In the genomic region with DNA sequence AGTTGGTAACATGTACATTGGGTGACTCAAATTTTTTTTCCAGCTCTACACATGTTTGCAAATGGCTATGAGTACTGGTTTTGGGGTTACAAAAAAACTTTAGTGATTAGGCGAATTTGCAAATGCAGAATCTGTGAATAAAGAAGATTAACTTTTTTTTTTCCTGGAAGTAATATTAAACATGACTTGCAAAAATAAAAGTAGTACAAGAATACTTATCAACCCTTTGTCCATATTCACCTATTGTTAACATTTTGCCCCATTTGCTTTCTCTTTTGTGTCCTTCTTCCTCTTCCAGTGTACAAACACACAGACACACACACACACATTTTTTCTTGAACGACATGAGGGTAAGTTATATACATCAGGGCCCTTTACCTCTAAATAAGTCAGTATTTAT, we compare ENCODE assay signal across 7 cellular contexts.
"Had no signal": no experiment of that assay in that cellular context is flagged by ENCODE, and none has a peak within 500 bp of the region (broad histone marks: within the 10 kb centered on the region; RNA-seq: fewer than 3 reads in every experiment).

No MANE protein-coding gene starts in this region.

- DNase-seq: H9, HCEC 1CT, KG1 had no signal

- H3K4me2 ChIP-seq: GM23338 had no signal

- FAIRE-seq: H1, H54, HTR-8/SVneo had no signal

- ATAC-seq: GM23338 had no signal

- H3K4me3 ChIP-seq: GM23338 had no signal
